10 cellular contexts compared by ENCODE assay signal in genomic region chr19:18465214-18465963, GRCh38. TPM values are rescaled to one million over a fixed set of nuclear protein-coding genes. Genes with fewer than 3 reads are reported as not detected.
DNase-seq lines count a peak whose midpoint lies in the region; ATAC-seq and TF ChIP-seq lines count a peak whose summit lies in the region.
"Had no signal": no experiment of that assay in that cellular context is flagged by ENCODE, and none has a peak within 500 bp of the region (broad histone marks: within the 10 kb centered on the region; RNA-seq: fewer than 3 reads in every experiment).

No MANE protein-coding gene starts in this region.

- CTCF ChIA-PET in AG04450 (lab: Charles Lee) = interaction anchor here (1.2 kb wide), 1 partner anchor 15 kb away, joined by 4 read pairs; no protein-coding TSS in a partner anchor

- H3K27ac ChIP-seq in AG04450 (ENCODE audit: low read depth, low read length) (peak overlapping the region; percentile 82), RWPE2 (ENCODE audit: poor library complexity, severe bottlenecking) (peak overlapping the region; percentile 20), fibroblast of lung (ENCODE audit: insufficient read depth, low read length) (peak overlapping the region; percentile 68), sigmoid colon (peak overlapping the region; percentile 69 to 92 (median 85))

- no peak for TF ChIP-seq POLR2A in sigmoid colon (IDR thresholded peaks at IDR 0.05)

- H3K9ac ChIP-seq in fibroblast of lung (ENCODE audit: insufficient read depth, low read length) = peak overlapping the region; percentile 38

- peaks cover 10% of the 10 kb centered on the region for H3K4me1 ChIP-seq in RWPE2 (ENCODE audit: insufficient read depth, poor library complexity, severe bottlenecking)
- H3K4me1 ChIP-seq in fibroblast of lung (ENCODE audit: control insufficient read depth, extremely low read depth, insufficient read depth, low read length) = peaks cover 35% of the 10 kb centered on the region
- peaks cover 0 to 77% (median 68%) of the 10 kb centered on the region in 4 donors for H3K4me1 ChIP-seq in sigmoid colon

- H3K79me2 ChIP-seq in fibroblast of lung (ENCODE audit: control insufficient read depth, insufficient read depth, low read length) = peaks cover 22% of the 10 kb centered on the region

- H3K36me3 ChIP-seq in RWPE2 (ENCODE audit: low read depth) (peaks cover 28% of the 10 kb centered on the region), fibroblast of lung (ENCODE audit: control insufficient read depth, insufficient read depth, low read length) (peaks cover 21% of the 10 kb centered on the region), sigmoid colon (peaks cover 0 to 17% (median 5%) of the 10 kb centered on the region in 4 donors)

- POLR2A ChIA-PET in AG04450 (lab: Yijun Ruan, JAX) = interaction anchor here (0.7 kb wide), 1 partner anchor 287 kb away, joined by 3 read pairs; no protein-coding TSS in a partner anchor

- peak overlapping the region; percentile 46 for H3K4me2 ChIP-seq in fibroblast of lung (ENCODE audit: extremely low read depth, insufficient read depth, low read length)

- H2AFZ ChIP-seq in fibroblast of lung (ENCODE audit: low read length) = no peak overlapping the region

- TF ChIP-seq CTCF in AG04450 (IDR thresholded peaks at IDR 0.05; ENCODE audit: low read depth, low read length) (no peak), RWPE2 (IDR thresholded peaks at IDR 0.05; ENCODE audit: poor library complexity, severe bottlenecking) (no peak), fibroblast of lung (conservative IDR thresholded peaks at IDR 0.05 in 1 of 2, IDR thresholded peaks at IDR 0.05 in 1 of 2; ENCODE audit: low read depth in 1 of 2, low read length in 2 of 2) (no peak), sigmoid colon (IDR thresholded peaks at IDR 0.05) (no peak)

- H3K4me3 ChIP-seq in AG04450 (ENCODE audit: low read depth, low read length) (no peak overlapping the region), RWPE2 (ENCODE audit: severe bottlenecking) (no peak overlapping the region), fibroblast of lung (replicated peaks in 1 of 4; ENCODE audit: control extremely low read depth in 1 of 4, insufficient read depth in 1 of 4, low read depth in 3 of 4, low read length in 4 of 4) (no peak overlapping the region), sigmoid colon (no peak overlapping the region)

- DNase-seq in AG04450 (ENCODE audit: low read depth, low spot score) (no peak), RWPE2 (ENCODE audit: low spot score) (no peak), fibroblast of lung (ENCODE audit: low read depth in 2 of 2) (no peak), sigmoid colon (peak; percentile 69), glomerular visceral epithelial cell (ENCODE audit: extremely low spot score) (no peak)
- DNase-seq in activated CD4-positive, CD25-positive, alpha-beta regulatory T cell (lab: John Stamatoyannopoulos, UW) = no peak
- DNase-seq: CD4-positive, alpha-beta T cell had no signal

- H3K27me3 ChIP-seq in AG04450 (ENCODE audit: control insufficient read depth, insufficient read depth, low read length) (no peaks in the 10 kb centered on the region), RWPE2 (ENCODE audit: insufficient read depth, poor library complexity, severe bottlenecking) (no peaks in the 10 kb centered on the region), fibroblast of lung (ENCODE audit: control insufficient read depth, insufficient read depth, low read length) (no peaks in the 10 kb centered on the region), sigmoid colon (no peaks in the 10 kb centered on the region)
- H3K27me3 ChIP-seq: neutrophil had no signal

- intact Hi-C loops in sigmoid colon (cut with DNase I) = loop anchor here (10.0 kb wide), 1 partner anchor 189 kb away; no protein-coding TSS in a partner anchor

- WGBS in sigmoid colon, 2 donors = 90 to 94% methylated on average over 30 of the region's 30 CpGs

- no peaks in the 10 kb centered on the region for H4K20me1 ChIP-seq in fibroblast of lung (ENCODE audit: control insufficient read depth, extremely low read depth, insufficient read depth, low read length)

- TF ChIP-seq EP300 in sigmoid colon (IDR thresholded peaks at IDR 0.05) = no peak

- ATAC-seq in RWPE2 (ENCODE audit: low read depth) (no peak), GM18867 (IDR thresholded peaks at IDR 0.05; ENCODE audit: unreplicated experiment) (no peak), HG03378 (IDR thresholded peaks at IDR 0.05; ENCODE audit: unreplicated experiment) (no peak)

- no peaks in the 10 kb centered on the region for H3K9me3 ChIP-seq in AG04450 (ENCODE audit: control insufficient read depth, insufficient read depth, low read length)
- H3K9me3 ChIP-seq in RWPE2 (ENCODE audit: severe bottlenecking) = no peaks in the 10 kb centered on the region
- no peaks in the 10 kb centered on the region for H3K9me3 ChIP-seq in fibroblast of lung (ENCODE audit: control insufficient read depth, insufficient read depth, low read depth, low read length)
- H3K9me3 ChIP-seq in sigmoid colon = no peaks in the 10 kb centered on the region
- H3K9me3 ChIP-seq: neutrophil had no signal

RNA-seq across cellular contexts. Expression of gene ISYNA1, which starts 27.5 kb away (rescaled TPM):
- 13.3 and 19.2 TPM in 2 replicates for polyA plus RNA-seq in AG04450 (2011; rRNA removed)
- polyA minus RNA-seq in AG04450 (2011; rRNA and poly(A)+ RNA removed) = 13.2 and 18.3 TPM in 2 replicates
- total RNA-seq in fibroblast of lung = 25.6 and 37.8 TPM in 2 replicates
- polyA plus RNA-seq in fibroblast of lung = 8.3 and 10.3 TPM in 2 replicates
- polyA plus RNA-seq in fibroblast of lung (2012) = 21.1 and 21.6 TPM in 2 replicates
- polyA minus RNA-seq in fibroblast of lung (ENCODE audit: low replicate concordance) = 15.9 and 21.9 TPM in 2 replicates
- total RNA-seq in sigmoid colon = 10 to 100 TPM in 3 of 4 donors, 1 to 10 TPM in 1; 9.1 to 12.8 (median 11.5) TPM
- polyA plus RNA-seq in sigmoid colon = 10 to 100 TPM in 1 of 3 donors, 1 to 10 TPM in 2; 3.7 to 18.7 (median 4.2) TPM

RNA-seq across cellular contexts. Expression of gene SSBP4, which starts 46.2 kb away (rescaled TPM):
- 9.4 and 12.6 TPM in 2 replicates for polyA plus RNA-seq in AG04450 (2011; rRNA removed)
- 18.0 and 18.5 TPM in 2 replicates for polyA minus RNA-seq in AG04450 (2011; rRNA and poly(A)+ RNA removed)
- 58.6 and 76.5 TPM in 2 replicates for total RNA-seq in fibroblast of lung
- polyA plus RNA-seq in fibroblast of lung = 12.8 and 16.5 TPM in 2 replicates
- 42.1 and 59.3 TPM in 2 replicates for polyA plus RNA-seq in fibroblast of lung (2012)
- polyA minus RNA-seq in fibroblast of lung (ENCODE audit: low replicate concordance) = 11.0 and 12.0 TPM in 2 replicates
- total RNA-seq in sigmoid colon = 10 to 100 TPM; 52.4 to 71.4 (median 58.0) TPM
- 10 to 100 TPM; 13.9 to 51.4 (median 32.4) TPM for polyA plus RNA-seq in sigmoid colon

RNA-seq across cellular contexts. Expression of gene ELL, which starts 56.5 kb away (rescaled TPM):
- polyA plus RNA-seq in AG04450 (2011; rRNA removed) (2.7 and 4.1 TPM in 2 replicates), fibroblast of lung (4.4 and 6.6 TPM in 2 replicates), sigmoid colon (10 to 100 TPM in 1 of 3 donors, 1 to 10 TPM in 2; 6.2 to 14.6 (median 8.4) TPM)
- polyA minus RNA-seq in AG04450 (2011; rRNA and poly(A)+ RNA removed) = 4.9 and 7.6 TPM in 2 replicates
- total RNA-seq in fibroblast of lung (17.7 and 18.7 TPM in 2 replicates), sigmoid colon (10 to 100 TPM in 3 of 4 donors, 1 to 10 TPM in 1; 7.1 to 20.2 (median 11.9) TPM)
- polyA plus RNA-seq in fibroblast of lung (2012) = 8.1 and 10.6 TPM in 2 replicates
- 10.3 and 24.9 TPM in 2 replicates for polyA minus RNA-seq in fibroblast of lung (ENCODE audit: low replicate concordance)

Comparison
In these comparisons a context has a peak if more than half of its experiments do, and no peak if none do; other contexts are left out.
1. H3K27ac ChIP-seq: peak in every context shown above with its lines; median percentile 85 in sigmoid colon; 82 in AG04450; 68 in fibroblast of lung; 20 in RWPE2.